8 cellular contexts compared by ENCODE assay signal in the genomic region with DNA sequence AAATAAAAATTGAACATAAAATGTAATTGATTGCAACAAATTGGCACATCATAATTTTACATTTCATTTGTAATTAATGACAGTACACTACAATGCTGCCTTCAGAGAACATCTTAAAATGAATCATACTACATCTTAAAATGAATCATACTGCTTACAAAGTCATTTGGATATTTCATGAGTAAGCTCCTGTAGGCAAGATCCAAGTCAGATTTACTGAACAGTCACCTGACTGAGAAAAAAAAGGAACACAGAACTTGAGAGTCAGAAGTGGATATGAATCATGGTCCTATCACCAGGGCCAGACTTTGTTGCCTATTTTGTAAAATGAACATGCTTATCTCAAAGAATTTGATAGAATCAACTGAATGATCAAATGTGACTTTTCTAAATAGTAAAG. TPM values are rescaled to one million over a fixed set of nuclear protein-coding genes. Genes with fewer than 3 reads are reported as not detected.
DNase-seq lines count a peak whose midpoint lies in the region; ATAC-seq and TF ChIP-seq lines count a peak whose summit lies in the region.

No MANE protein-coding gene starts in this region.

- no peak overlapping the region for H2AFZ ChIP-seq in H9 (ENCODE audit: low read length)

- no peak overlapping the region for H4K5ac ChIP-seq in H9 (ENCODE audit: insufficient read length, low read depth, low read length)

- peak; percentile 83 for ATAC-seq in HG02840 (IDR thresholded peaks at IDR 0.05; ENCODE audit: low FRiP score, unreplicated experiment)
- peak; percentile 28 for ATAC-seq in T-helper 17 cell

- H3K23me2 ChIP-seq in H9 (ENCODE audit: insufficient read length, low read depth, low read length, poor library complexity, severe bottlenecking) = no peaks in the 10 kb centered on the region

- no peak overlapping the region for H2BK5ac ChIP-seq in H9 (ENCODE audit: insufficient read length, low read length)

- H4K8ac ChIP-seq in H9 (replicated peaks; ENCODE audit: insufficient read length, low read depth, low read length) = no peak overlapping the region

- in situ Hi-C loops in GM13976 (cut with MboI; ENCODE audit: low sequenced_read_pairs, unreplicated experiment) = no loop called here

- H3K4me1 ChIP-seq in H9 (ENCODE audit: insufficient read depth, low read length) = no peaks in the 10 kb centered on the region

- no peak overlapping the region for H2BK12ac ChIP-seq in H9 (ENCODE audit: insufficient read length, low read depth, low read length)

- H3K27me3 ChIP-seq in H9 (ENCODE audit: insufficient read depth, low read length) = no peaks in the 10 kb centered on the region

- no peak overlapping the region for H3T11ph ChIP-seq in H9 (ENCODE audit: low read length)

- DNase-seq in GM13976 (ENCODE audit: low spot score) = peak; percentile 41
- no peak for DNase-seq in T-helper 17 cell
- DNase-seq in iris pigment epithelial cell (ENCODE audit: low read depth) = peak; percentile 98
- DNase-seq in SK-N-DZ (ENCODE audit: low spot score) = no peak
- DNase-seq in ureter (ENCODE audit: low spot score) = no peak
- DNase-seq in NCI-H187 (lab: John Stamatoyannopoulos, UW) = no peak
- DNase-seq in H9 = no peak

- H3K79me1 ChIP-seq in H9 (ENCODE audit: insufficient read depth, low read depth, low read length, poor library complexity, severe bottlenecking) = no peaks in the 10 kb centered on the region

- no peaks in the 10 kb centered on the region for H3K9me3 Mint-ChIP-seq in H9

- TF ChIP-seq CTCF in GM13976 (IDR thresholded peaks at IDR 0.05; ENCODE audit: borderline replicate concordance, control extremely low read depth, extremely low read depth, insufficient read depth, missing control alignments) (no peak), H9 (conservative IDR thresholded peaks at IDR 0.05) (no peak)

- H2AK5ac ChIP-seq in H9 (ENCODE audit: insufficient read length, low read length) = no peak overlapping the region

- H3K4me2 ChIP-seq in H9 (ENCODE audit: insufficient read depth, insufficient read length, low read length) = no peak overlapping the region

- H3K18ac ChIP-seq in H9 (ENCODE audit: insufficient read length, low read depth, low read length) = no peak overlapping the region

- no peaks in the 10 kb centered on the region for H3K9me3 ChIP-seq in T-helper 17 cell (ENCODE audit: control insufficient read depth, low read length, poor library complexity, severe bottlenecking)
- H3K9me3 ChIP-seq in H9 (ENCODE audit: control insufficient read depth, low read depth, low read length) = no peaks in the 10 kb centered on the region

- H4K20me1 ChIP-seq in H9 (ENCODE audit: control insufficient read depth, insufficient read depth, insufficient read length) = no peaks in the 10 kb centered on the region

- H3K36me3 Mint-ChIP-seq in T-helper 17 cell (ENCODE audit: low read depth) = peaks cover 8% of the 10 kb centered on the region
- H3K36me3 Mint-ChIP-seq in H9 (ENCODE audit: insufficient read depth in 1 of 3, low read depth in 3 of 3) = peaks cover 3 to 15% (median 13%) of the 10 kb centered on the region in 3 experiments; a peak in 6 of 7 replicates

- H3K23ac ChIP-seq in H9 (ENCODE audit: insufficient read length, low read depth, low read length) = no peak overlapping the region

- no peak overlapping the region for H2BK15ac ChIP-seq in H9 (ENCODE audit: low read depth, low read length)

- H3K79me2 ChIP-seq in H9 (ENCODE audit: insufficient read depth, low read length) = no peaks in the 10 kb centered on the region

- H3K27me3 Mint-ChIP-seq in T-helper 17 cell (no peaks in the 10 kb centered on the region), H9 (ENCODE audit: low read depth) (no peaks in the 10 kb centered on the region)

- no peak overlapping the region for H3K27ac ChIP-seq in H9 (ENCODE audit: insufficient read length, low read depth, low read length)

- H3K4me1 Mint-ChIP-seq in T-helper 17 cell (peaks cover 11% of the 10 kb centered on the region), H9 (no peaks in the 10 kb centered on the region)

- peak overlapping the region; percentile 62 for H3K27ac Mint-ChIP-seq in T-helper 17 cell
- H3K27ac Mint-ChIP-seq in H9 = no peak overlapping the region

- H3K9ac ChIP-seq in H9 (ENCODE audit: extremely low read depth, insufficient read length, low read length) = no peak overlapping the region

- no peak overlapping the region for H3K56ac ChIP-seq in H9 (ENCODE audit: insufficient read length, low read depth, low read length)

- H4K91ac ChIP-seq in H9 (ENCODE audit: insufficient read length, low read depth, low read length) = no peak overlapping the region

- H2BK20ac ChIP-seq in H9 (ENCODE audit: low read depth, low read length, poor library complexity, severe bottlenecking) = no peak overlapping the region

- no peak overlapping the region for H2BK120ac ChIP-seq in H9 (ENCODE audit: low read depth, low read length, poor library complexity, severe bottlenecking)

- H3K4ac ChIP-seq in H9 (ENCODE audit: low read depth, low read length) = no peak overlapping the region

- no peak overlapping the region for H3K14ac ChIP-seq in H9 (ENCODE audit: insufficient read depth, low read length)

- no peak overlapping the region for H3K4me3 Mint-ChIP-seq in T-helper 17 cell
- no peak overlapping the region for H3K4me3 Mint-ChIP-seq in H9

RNA-seq across cellular contexts. Expression of gene FBLN5, which starts 32.7 kb away (rescaled TPM):
- total RNA-seq in T-helper 17 cell (1 to 10 TPM; 3.7 to 6.6 TPM), ureter (39.4 TPM), H9 (2021) (1.0 and 1.3 TPM in 2 replicates)
- not detected in 2 replicates for polyA plus RNA-seq in SK-N-DZ (2014; cell fraction: cytosol; rRNA removed)
- polyA plus RNA-seq in SK-N-DZ (2014; cell fraction: nucleus; rRNA removed) = not detected in 2 replicates

RNA-seq across cellular contexts. Expression of gene TRIP11, which starts 59.7 kb away (rescaled TPM):
- total RNA-seq in T-helper 17 cell = 10 to 100 TPM; 44.2 to 45.1 TPM
- 2.0 and 2.9 TPM in 2 replicates for polyA plus RNA-seq in SK-N-DZ (2014; cell fraction: cytosol; rRNA removed)
- 2.8 and 3.0 TPM in 2 replicates for polyA plus RNA-seq in SK-N-DZ (2014; cell fraction: nucleus; rRNA removed)
- 83.5 TPM for total RNA-seq in ureter
- 28.8 and 33.5 TPM in 2 replicates for total RNA-seq in H9 (2021)

Comparison
In these comparisons a context has a peak if more than half of its experiments do, and no peak if none do; other contexts are left out.
1. DNase-seq: peak in GM13976 (single experiment) and iris pigment epithelial cell (single experiment); none in T-helper 17 cell (0 of 3), SK-N-DZ (single experiment), ureter (single experiment), NCI-H187 (0 of 2) and H9 (single experiment).